1 cellular context compared by ENCODE assay signal in genomic region chr13:42041017-42041683, GRCh38.
TF ChIP-seq lines count a peak whose summit lies in the region.

No MANE protein-coding gene starts in this region.

TF ChIP-seq in K562, 482 proteins besides CTCF, POLR2A, EP300 and RAD21 (continued from another document):
- peak in 1 of 2 experiments; percentile 66 for TF ChIP-seq E2F6 (IDR thresholded peaks at IDR 0.05; ENCODE audit: borderline replicate concordance in 1 of 2, extremely low read depth in 1 of 2, insufficient read depth in 1 of 2, insufficient read length in 1 of 2, low read depth in 1 of 2, low read length in 1 of 2, poor library complexity in 1 of 2, severe bottlenecking in 1 of 2)
- no peak for TF ChIP-seq SREBF2 (CRISPR knock-in tag; IDR thresholded peaks at IDR 0.05)
- TF ChIP-seq ZNF239 (CRISPR knock-in tag; IDR thresholded peaks at IDR 0.05): no peak
- TF ChIP-seq UBTF (IDR thresholded peaks at IDR 0.05; ENCODE audit: borderline replicate concordance in 1 of 2, low read depth in 2 of 2, low read length in 2 of 2): peak; percentile 21 to 43; a peak in 2 of 4 replicates
- peak; percentile 50 for TF ChIP-seq RBM22 (IDR thresholded peaks at IDR 0.05; ENCODE audit: low read depth, low read length, poor library complexity, severe bottlenecking)
- TF ChIP-seq FOXM1 (IDR thresholded peaks at IDR 0.05; ENCODE audit: low read depth): no peak
- TF ChIP-seq FOXM1 (CRISPR knock-in tag; IDR thresholded peaks at IDR 0.05; ENCODE audit: low read depth): 0 out of 2 replicates have a peak, but pooled peaks have one; percentile 44
- peak in 1 of 2 experiments; percentile 46; a peak in 2 of 4 replicates for TF ChIP-seq MNT (conservative IDR thresholded peaks at IDR 0.05)
- no peak for TF ChIP-seq TAF1 (IDR thresholded peaks at IDR 0.05; ENCODE audit: control insufficient read depth, extremely low read depth, insufficient read depth, low read length, severe bottlenecking)
- 0 out of 2 replicates have a peak, but pooled peaks have one; percentile 23 for TF ChIP-seq USF1 (CRISPR knock-in tag; IDR thresholded peaks at IDR 0.05)
- TF ChIP-seq, protein P1, sequence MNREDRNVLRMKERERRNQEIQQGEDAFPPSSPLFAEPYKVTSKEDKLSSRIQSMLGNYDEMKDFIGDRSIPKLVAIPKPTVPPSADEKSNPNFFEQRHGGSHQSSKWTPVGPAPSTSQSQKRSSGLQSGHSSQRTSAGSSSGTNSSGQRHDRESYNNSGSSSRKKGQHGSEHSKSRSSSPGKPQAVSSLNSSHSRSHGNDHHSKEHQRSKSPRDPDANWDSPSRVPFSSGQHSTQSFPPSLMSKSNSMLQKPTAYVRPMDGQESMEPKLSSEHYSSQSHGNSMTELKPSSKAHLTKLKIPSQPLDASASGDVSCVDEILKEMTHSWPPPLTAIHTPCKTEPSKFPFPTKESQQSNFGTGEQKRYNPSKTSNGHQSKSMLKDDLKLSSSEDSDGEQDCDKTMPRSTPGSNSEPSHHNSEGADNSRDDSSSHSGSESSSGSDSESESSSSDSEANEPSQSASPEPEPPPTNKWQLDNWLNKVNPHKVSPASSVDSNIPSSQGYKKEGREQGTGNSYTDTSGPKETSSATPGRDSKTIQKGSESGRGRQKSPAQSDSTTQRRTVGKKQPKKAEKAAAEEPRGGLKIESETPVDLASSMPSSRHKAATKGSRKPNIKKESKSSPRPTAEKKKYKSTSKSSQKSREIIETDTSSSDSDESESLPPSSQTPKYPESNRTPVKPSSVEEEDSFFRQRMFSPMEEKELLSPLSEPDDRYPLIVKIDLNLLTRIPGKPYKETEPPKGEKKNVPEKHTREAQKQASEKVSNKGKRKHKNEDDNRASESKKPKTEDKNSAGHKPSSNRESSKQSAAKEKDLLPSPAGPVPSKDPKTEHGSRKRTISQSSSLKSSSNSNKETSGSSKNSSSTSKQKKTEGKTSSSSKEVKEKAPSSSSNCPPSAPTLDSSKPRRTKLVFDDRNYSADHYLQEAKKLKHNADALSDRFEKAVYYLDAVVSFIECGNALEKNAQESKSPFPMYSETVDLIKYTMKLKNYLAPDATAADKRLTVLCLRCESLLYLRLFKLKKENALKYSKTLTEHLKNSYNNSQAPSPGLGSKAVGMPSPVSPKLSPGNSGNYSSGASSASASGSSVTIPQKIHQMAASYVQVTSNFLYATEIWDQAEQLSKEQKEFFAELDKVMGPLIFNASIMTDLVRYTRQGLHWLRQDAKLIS (CRISPR knock-in tag; IDR thresholded peaks at IDR 0.05): 0 out of 2 replicates have a peak, but pooled peaks have one; percentile 50
- TF ChIP-seq RBBP5 (IDR thresholded peaks at IDR 0.05; ENCODE audit: borderline replicate concordance, insufficient read depth, low read length, poor library complexity, severe bottlenecking): peak; percentile 48
- 0 out of 2 replicates have a peak, but pooled peaks have one; percentile 47 for TF ChIP-seq TGIF2 (CRISPR knock-in tag; IDR thresholded peaks at IDR 0.05)
- no peak for TF ChIP-seq TRIM28 (IDR thresholded peaks at IDR 0.05)
- TF ChIP-seq NFYB (IDR thresholded peaks at IDR 0.05; ENCODE audit: extremely low read depth, insufficient read length): no peak
- TF ChIP-seq CTBP1 (IDR thresholded peaks at IDR 0.05; ENCODE audit: borderline replicate concordance): 0 out of 2 replicates have a peak, but pooled peaks have one; percentile 33
- no peak for TF ChIP-seq ZNF830 (CRISPR knock-in tag; IDR thresholded peaks at IDR 0.05)
- TF ChIP-seq L3MBTL2 (IDR thresholded peaks at IDR 0.05): peak; percentile 68; the same call in 1 of the 2 replicates
- no peak for TF ChIP-seq RBM39 (optimal IDR thresholded peaks at IDR 0.05; ENCODE audit: low read depth, low read length)
- TF ChIP-seq ZNF408 (CRISPR knock-in tag; IDR thresholded peaks at IDR 0.05; ENCODE audit: low read depth): no peak
- no peak for TF ChIP-seq E2F1 (CRISPR knock-in tag; IDR thresholded peaks at IDR 0.05)
- TF ChIP-seq KLF1 (tag; IDR thresholded peaks at IDR 0.05): no peak
- TF ChIP-seq, protein P2, sequence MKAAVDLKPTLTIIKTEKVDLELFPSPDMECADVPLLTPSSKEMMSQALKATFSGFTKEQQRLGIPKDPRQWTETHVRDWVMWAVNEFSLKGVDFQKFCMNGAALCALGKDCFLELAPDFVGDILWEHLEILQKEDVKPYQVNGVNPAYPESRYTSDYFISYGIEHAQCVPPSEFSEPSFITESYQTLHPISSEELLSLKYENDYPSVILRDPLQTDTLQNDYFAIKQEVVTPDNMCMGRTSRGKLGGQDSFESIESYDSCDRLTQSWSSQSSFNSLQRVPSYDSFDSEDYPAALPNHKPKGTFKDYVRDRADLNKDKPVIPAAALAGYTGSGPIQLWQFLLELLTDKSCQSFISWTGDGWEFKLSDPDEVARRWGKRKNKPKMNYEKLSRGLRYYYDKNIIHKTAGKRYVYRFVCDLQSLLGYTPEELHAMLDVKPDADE (conservative IDR thresholded peaks at IDR 0.05; ENCODE audit: control insufficient read depth, low read depth, low read length): no peak
- no peak for TF ChIP-seq ZNF184 (CRISPR knock-in tag; IDR thresholded peaks at IDR 0.05)
- no peak for TF ChIP-seq ZNF76 (CRISPR knock-in tag; IDR thresholded peaks at IDR 0.05; ENCODE audit: borderline replicate concordance)
- no peak for TF ChIP-seq MTA1 (IDR thresholded peaks at IDR 0.05; ENCODE audit: borderline replicate concordance)
- TF ChIP-seq, protein P3, sequence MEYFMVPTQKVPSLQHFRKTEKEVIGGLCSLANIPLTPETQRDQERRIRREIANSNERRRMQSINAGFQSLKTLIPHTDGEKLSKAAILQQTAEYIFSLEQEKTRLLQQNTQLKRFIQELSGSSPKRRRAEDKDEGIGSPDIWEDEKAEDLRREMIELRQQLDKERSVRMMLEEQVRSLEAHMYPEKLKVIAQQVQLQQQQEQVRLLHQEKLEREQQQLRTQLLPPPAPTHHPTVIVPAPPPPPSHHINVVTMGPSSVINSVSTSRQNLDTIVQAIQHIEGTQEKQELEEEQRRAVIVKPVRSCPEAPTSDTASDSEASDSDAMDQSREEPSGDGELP (CRISPR knock-in tag; IDR thresholded peaks at IDR 0.05; ENCODE audit: borderline replicate concordance): 0 out of 2 replicates have a peak, but pooled peaks have one; percentile 34
- no peak for TF ChIP-seq ADNP (tag; IDR thresholded peaks at IDR 0.05)
- TF ChIP-seq BRD9 (IDR thresholded peaks at IDR 0.05; ENCODE audit: low read depth, partially characterized antibody): no peak
- 0 out of 2 replicates have a peak, but pooled peaks have one; percentile 31 for TF ChIP-seq ZFX (CRISPR knock-in tag; IDR thresholded peaks at IDR 0.05)
- TF ChIP-seq MCM3 (IDR thresholded peaks at IDR 0.05): no peak
- TF ChIP-seq SP1 (CRISPR knock-in tag; IDR thresholded peaks at IDR 0.05): no peak
- TF ChIP-seq ZNF175 (CRISPR knock-in tag; IDR thresholded peaks at IDR 0.05; ENCODE audit: low read depth): no peak
- TF ChIP-seq, protein P4, sequence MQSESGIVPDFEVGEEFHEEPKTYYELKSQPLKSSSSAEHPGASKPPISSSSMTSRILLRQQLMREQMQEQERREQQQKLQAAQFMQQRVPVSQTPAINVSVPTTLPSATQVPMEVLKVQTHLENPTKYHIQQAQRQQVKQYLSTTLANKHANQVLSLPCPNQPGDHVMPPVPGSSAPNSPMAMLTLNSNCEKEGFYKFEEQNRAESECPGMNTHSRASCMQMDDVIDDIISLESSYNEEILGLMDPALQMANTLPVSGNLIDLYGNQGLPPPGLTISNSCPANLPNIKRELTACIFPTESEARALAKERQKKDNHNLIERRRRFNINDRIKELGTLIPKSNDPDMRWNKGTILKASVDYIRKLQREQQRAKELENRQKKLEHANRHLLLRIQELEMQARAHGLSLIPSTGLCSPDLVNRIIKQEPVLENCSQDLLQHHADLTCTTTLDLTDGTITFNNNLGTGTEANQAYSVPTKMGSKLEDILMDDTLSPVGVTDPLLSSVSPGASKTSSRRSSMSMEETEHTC (IDR thresholded peaks at IDR 0.05): no peak
- no peak for TF ChIP-seq KAT7 (CRISPR knock-in tag; IDR thresholded peaks at IDR 0.05; ENCODE audit: borderline replicate concordance)
- TF ChIP-seq ZBTB12 (CRISPR knock-in tag; IDR thresholded peaks at IDR 0.05): no peak
- no peak for TF ChIP-seq CREBBP (IDR thresholded peaks at IDR 0.05; ENCODE audit: low read depth, low read length)
